ENCODE assay signal across 18 cellular contexts in genomic region chr9:15146121-15146820, GRCh38.
DNase-seq lines count a peak whose midpoint lies in the region; ATAC-seq lines count a peak whose summit lies in the region.
"Had no signal": no experiment of that assay in that cellular context is flagged by ENCODE, and none has a peak within 500 bp of the region (broad histone marks: within the 10 kb centered on the region; RNA-seq: fewer than 3 reads in every experiment).

No MANE protein-coding gene starts in this region.

- peak; percentile 75 for DNase-seq in DMS 273 treated with DMSO at 0.1 percent for 48 hours (lab: John Stamatoyannopoulos, UW)
- peak; percentile 20 to 94 (median 69) for DNase-seq in NCI-H1417 (lab: John Stamatoyannopoulos, UW)
- peak; percentile 92 for DNase-seq in NCI-H524 treated with DMSO at 0.1 percent for 48 hours (lab: John Stamatoyannopoulos, UW)
- peak; percentile 73 for DNase-seq in left kidney (ENCODE audit: low read depth, low spot score)
- no peak for DNase-seq in activated CD4-positive, alpha-beta T cell treated with anti-CD3 and anti-CD28 coated beads, Interleukin-2, amount 50 U/mL, for 1 hour
- no peak for DNase-seq in SW480 (ENCODE audit: low spot score)
- DNase-seq: activated CD4-positive, alpha-beta T cell treated with anti-CD3 and anti-CD28 coated beads for 1 hour; CD4-positive, alpha-beta memory T cell; endodermal cell; head of caudate nucleus; Kasumi-1; left ventricle myocardium inferior; NCI-H1694 treated with DMSO at 0.1 percent for 48 hours; NK-92 treated with Interleukin-12 subunit alpha and Interleukin-12 subunit beta, amount 100 ng/mL, for 24 hours; SK-N-SH; stimulated activated CD4-positive, alpha-beta T cell treated with anti-CD3 and anti-CD28 coated beads, Interleukin-15, amount 100 ng/mL, for 24 hours; T1000 had no signal

- no peak for ATAC-seq in GM19397 (IDR thresholded peaks at IDR 0.05; ENCODE audit: unreplicated experiment)

Comparison
In these comparisons a context has a peak if more than half of its experiments do, and no peak if none do; other contexts are left out.
1. DNase-seq: peak in DMS 273 treated with DMSO at 0.1 percent for 48 hours (single experiment), NCI-H1417 (3 of 3), NCI-H524 treated with DMSO at 0.1 percent for 48 hours (single experiment) and left kidney (single experiment); none in activated CD4-positive, alpha-beta T cell treated with anti-CD3 and anti-CD28 coated beads, Interleukin-2, amount 50 U/mL, for 1 hour (single experiment) and SW480 (single experiment).